ENCODE assay signal across 9 cellular contexts in genomic region chr1:155127105-155127671, GRCh38. TPM values are rescaled to one million over a fixed set of nuclear protein-coding genes. Genes with fewer than 3 reads are reported as not detected.
DNase-seq lines count a peak whose midpoint lies in the region; FAIRE-seq and TF ChIP-seq lines count a peak whose summit lies in the region.
"Had no signal": no experiment of that assay in that cellular context is flagged by ENCODE, and none has a peak within 500 bp of the region (broad histone marks: within the 10 kb centered on the region; RNA-seq: fewer than 3 reads in every experiment).

No MANE protein-coding gene starts in this region.

- DNase-seq in NOMO-1 treated with DMSO at 0.1 percent for 48 hours (lab: John Stamatoyannopoulos, UW; ENCODE audit: unreplicated experiment) (peak; percentile 50), NOMO-1 treated with dmso at 0.1 percent for 144 hours (lab: John Stamatoyannopoulos, UW; ENCODE audit: unreplicated experiment) (no peak), RCC 7860 (ENCODE audit: low spot score) (peak; percentile 23), colonic mucosa (peak; percentile 91), spleen (peak; percentile 79), DMS114 treated with DMSO at 0.1 percent for 48 hours (lab: John Stamatoyannopoulos, UW; ENCODE audit: unreplicated experiment) (no peak), 8988T (no peak)

- H3K27me3 ChIP-seq in colonic mucosa (peaks cover 4% of the 10 kb centered on the region), layer of hippocampus (ENCODE audit: control insufficient read depth, insufficient read depth, low read length) (peaks cover 2% of the 10 kb centered on the region), spleen (replicated peaks in 1 of 7) (peaks cover 0 to 63% (median 39%) of the 10 kb centered on the region in 7 donors)

- FAIRE-seq in RCC 7860 (lab: Jason Lieb, UNC) = no peak
- FAIRE-seq: islet of Langerhans had no signal

- TF ChIP-seq CTCF in colonic mucosa (IDR thresholded peaks at IDR 0.05) (no peak), spleen (IDR thresholded peaks at IDR 0.05 in 8 of 11, conservative IDR thresholded peaks at IDR 0.05 in 3 of 11) (no peak)

- WGBS in spleen, 5 donors = 0 to 1% (median 1%) methylated on average over 43 to 47 of the region's 47 CpGs

- H3K27ac ChIP-seq in colonic mucosa = peak overlapping the region; percentile 92
- peak overlapping the region; percentile 98 for H3K27ac ChIP-seq in layer of hippocampus (ENCODE audit: low read depth, low read length)
- peak overlapping the region in 3 of 8 donors; percentile 50 to 70 (median 50) for H3K27ac ChIP-seq in spleen

- no peak for TF ChIP-seq POLR2A in spleen (IDR thresholded peaks at IDR 0.05)

- H3K4me1 ChIP-seq in colonic mucosa (peaks cover 14% of the 10 kb centered on the region), spleen (peaks cover 29 to 63% (median 40%) of the 10 kb centered on the region in 6 donors)

- peak overlapping the region; percentile 78 for H3K4me3 ChIP-seq in colonic mucosa
- H3K4me3 ChIP-seq in spleen = peak overlapping the region; percentile 36 to 85 (median 62)

- intact Hi-C loops in colonic mucosa (cut with DNase I) (no loop called here), spleen (cut with DNase I; ENCODE audit: low total_unique reads) (no loop called here)

- H3K9me3 ChIP-seq in colonic mucosa = no peaks in the 10 kb centered on the region
- H3K9me3 ChIP-seq in spleen = no peaks in the 10 kb centered on the region

- H3K9ac ChIP-seq in colonic mucosa (ENCODE audit: low read depth in 2 of 2, low read length in 2 of 2) = peak overlapping the region; percentile 82 to 100

- H3K36me3 ChIP-seq in colonic mucosa (no peaks in the 10 kb centered on the region), spleen (peaks cover 0 to 5% (median 0%) of the 10 kb centered on the region in 6 donors)

RNA-seq across cellular contexts. Expression of gene EFNA1, which starts 0.5 kb away (rescaled TPM):
- total RNA-seq in colonic mucosa (100 to 1,000 TPM in 1 of 2 donors, 10 to 100 TPM in 1; 61.3 to 125 TPM), spleen (10 to 100 TPM in 5 of 7 donors, 1 to 10 TPM in 2; 8.0 to 19.4 (median 10.3) TPM)
- 1 to 10 TPM; 3.7 to 8.0 (median 7.8) TPM for polyA plus RNA-seq in spleen

RNA-seq across cellular contexts. Expression of gene SLC50A1, which starts 8.5 kb away (rescaled TPM):
- 100 to 1,000 TPM; 102 to 130 TPM for total RNA-seq in colonic mucosa
- total RNA-seq in spleen = 10 to 100 TPM; 28.4 to 41.4 (median 38.2) TPM
- 10 to 100 TPM; 60.1 to 73.8 (median 72.5) TPM for polyA plus RNA-seq in spleen

RNA-seq across cellular contexts. Expression of gene DPM3, which starts 13.1 kb away (rescaled TPM):
- total RNA-seq in colonic mucosa (100 to 1,000 TPM; 149 to 182 TPM), spleen (10 to 100 TPM; 25.0 to 62.4 (median 49.9) TPM)
- 100 to 1,000 TPM; 205 to 262 (median 229) TPM for polyA plus RNA-seq in spleen

RNA-seq across cellular contexts. Expression of gene KRTCAP2, which starts 45.9 kb away (rescaled TPM):
- total RNA-seq in colonic mucosa (100 to 1,000 TPM; 140 to 172 TPM), spleen (100 to 1,000 TPM; 113 to 154 (median 136) TPM)
- polyA plus RNA-seq in spleen = 100 to 1,000 TPM; 193 to 203 (median 200) TPM

RNA-seq across cellular contexts. Expression of gene TRIM46, which starts 46.5 kb away (rescaled TPM):
- total RNA-seq in colonic mucosa (under 1 TPM; 0.10 to 0.19 TPM), spleen (1 to 10 TPM in 6 of 7 donors, under 1 TPM in 1; 0.83 to 3.6 (median 1.6) TPM)
- under 1 TPM; 0.35 to 0.77 (median 0.46) TPM for polyA plus RNA-seq in spleen

Comparison
In these comparisons a context has a peak if more than half of its experiments do, and no peak if none do; other contexts are left out.
1. DNase-seq: peak in NOMO-1 treated with DMSO at 0.1 percent for 48 hours (single experiment), RCC 7860 (single experiment), colonic mucosa (single experiment) and spleen (single experiment); none in NOMO-1 treated with dmso at 0.1 percent for 144 hours (single experiment), DMS114 treated with DMSO at 0.1 percent for 48 hours (single experiment) and 8988T (single experiment).